Comparison of ENCODE assay signal across 29 cellular contexts in genomic region chr5:118270506-118270905, GRCh38.
"Had no signal": no experiment of that assay in that cellular context is flagged by ENCODE, and none has a peak within 500 bp of the region (broad histone marks: within the 10 kb centered on the region; RNA-seq: fewer than 3 reads in every experiment).

No MANE protein-coding gene starts in this region.

- H3K9me3 ChIP-seq: adrenal gland, body of pancreas, colonic mucosa, esophagus squamous epithelium had no signal

- H3K36me3 ChIP-seq: adrenal gland, colonic mucosa, esophagus squamous epithelium, heart left ventricle, WERI-Rb-1 had no signal

- H3K4me1 ChIP-seq: adrenal gland, body of pancreas, colonic mucosa, esophagus squamous epithelium, heart left ventricle had no signal

- H3K27me3 ChIP-seq: adrenal gland, body of pancreas, colonic mucosa, esophagus squamous epithelium, heart left ventricle had no signal

- DNase-seq: activated B cell treated with CpG ODN at 0.5 μM for 24 hours; activated CD4-positive, alpha-beta T cell treated with anti-CD3 and anti-CD28 coated beads for 48 hours; activated CD4-positive, alpha-beta T cell treated with anti-CD3 and anti-CD28 coated beads, Interleukin-2, amount 50 U/mL, for 1 hour; activated CD4-positive, alpha-beta T cell treated with anti-CD3 and anti-CD28 coated beads, Interleukin-2, amount 50 U/mL, for 48 hours; activated CD8-positive, alpha-beta memory T cell treated with anti-CD3 and anti-CD28 coated beads for 24 hours; activated CD8-positive, alpha-beta T cell treated with anti-CD3 and anti-CD28 coated beads for 36 hours; activated effector memory CD4-positive, alpha-beta T cell treated with Interleukin-2 at 50 U/mL for 16 hours; activated gamma-delta T cell treated with Interleukin-2 at 50 U/mL for 16 hours; activated naive CD4-positive, alpha-beta T cell treated with Interleukin-2 at 50 U/mL for 16 hours; activated naive CD8-positive, alpha-beta T cell treated with anti-CD3 and anti-CD28 coated beads for 36 hours; activated naive CD8-positive, alpha-beta T cell treated with anti-CD3 and anti-CD28 coated beads, Interleukin-2, amount 50 U/mL, for 24 hours; activated T-cell treated with anti-CD3 and anti-CD28 coated beads, Interleukin-2, amount 50 U/mL, for 4 hours; adrenal gland; amygdala; aorta; body of pancreas; colonic mucosa; effector CD8-positive, alpha-beta T cell; esophagus squamous epithelium; foreskin melanocyte; glutamatergic neuron; heart left ventricle; T-helper 1 cell; T-helper 17 cell; T1000; WERI-Rb-1 had no signal

- H3K27ac ChIP-seq: adrenal gland, body of pancreas, colonic mucosa, epithelial cell of prostate, esophagus squamous epithelium, heart left ventricle, WERI-Rb-1 had no signal

- H3K4me3 ChIP-seq: adrenal gland, body of pancreas, colonic mucosa, esophagus squamous epithelium, heart left ventricle had no signal

- ATAC-seq: activated CD4-positive, CD25-positive, alpha-beta regulatory T cell treated with anti-CD3 and anti-CD28 coated beads, Interleukin-2, amount 50 U/mL, for 24 hours; activated CD8-positive, alpha-beta T cell treated with anti-CD3 and anti-CD28 coated beads for 36 hours; activated naive CD8-positive, alpha-beta T cell treated with anti-CD3 and anti-CD28 coated beads, Interleukin-2, amount 50 U/mL, for 24 hours; activated T-cell treated with anti-CD3 and anti-CD28 coated beads, Interleukin-2, amount 50 U/mL, for 4 hours; activated T-helper 17 cell treated with anti-CD3 and anti-CD28 coated beads, Interleukin-2, amount 50 U/mL, for 72 hours; body of pancreas; heart left ventricle; T-helper 17 cell had no signal
